Comparison of ENCODE assay signal across 12 cellular contexts in the genomic region with DNA sequence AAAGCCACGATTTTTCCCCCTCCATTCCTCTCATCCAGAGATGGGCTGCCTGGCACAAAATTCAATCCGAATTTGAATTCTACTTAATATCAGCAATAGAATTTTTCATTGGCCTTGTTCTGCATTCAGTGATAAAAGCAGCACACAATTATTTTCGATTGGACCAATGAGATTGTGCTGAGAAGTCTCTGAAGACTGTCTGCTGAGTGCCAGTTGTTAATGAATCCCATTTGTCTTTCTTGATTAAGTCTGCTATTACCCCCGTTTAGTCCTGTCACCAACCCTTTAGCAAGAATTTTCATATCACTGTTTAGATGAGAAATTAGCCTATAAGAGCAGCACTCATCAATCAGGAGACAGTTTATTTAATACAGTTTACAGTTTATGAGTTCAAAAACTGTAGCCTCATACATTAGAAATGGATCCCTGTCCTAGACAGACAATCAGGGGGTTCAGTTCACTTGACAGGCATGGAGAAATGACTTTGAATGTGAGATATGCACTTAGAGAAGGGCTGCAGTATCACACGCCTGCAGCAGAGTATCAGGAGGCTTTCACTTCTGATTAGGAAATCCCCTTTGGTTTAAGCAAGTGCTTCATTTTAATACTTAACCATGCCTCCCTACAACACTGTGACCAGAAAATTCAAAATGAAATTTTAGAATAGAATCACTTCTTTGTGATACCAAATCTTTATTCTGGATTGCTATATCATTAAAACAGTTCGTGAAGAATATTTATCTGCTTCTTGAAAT.
DNase-seq lines count a peak whose midpoint lies in the region; ATAC-seq, FAIRE-seq and TF ChIP-seq lines count a peak whose summit lies in the region.
"Had no signal": no experiment of that assay in that cellular context is flagged by ENCODE, and none has a peak within 500 bp of the region (broad histone marks: within the 10 kb centered on the region; RNA-seq: fewer than 3 reads in every experiment).

No MANE protein-coding gene starts in this region.

- peak; percentile 26 for FAIRE-seq in endothelial cell of umbilical vein (lab: Jason Lieb, UNC)

- no peaks in the 10 kb centered on the region for H3K9me1 ChIP-seq in endothelial cell of umbilical vein (replicated peaks; ENCODE audit: control insufficient read depth, extremely low read depth, insufficient read depth, low read length)

- H3K79me2 ChIP-seq in endothelial cell of umbilical vein (ENCODE audit: control insufficient read depth, insufficient read depth, low read length) = no peaks in the 10 kb centered on the region

- DNase-seq in Daoy (ENCODE audit: low read depth) = peak; percentile 26
- peak; percentile 12 for DNase-seq in endothelial cell of umbilical vein (ENCODE audit: low read depth, low spot score)
- DNase-seq in naive thymus-derived CD4-positive, alpha-beta T cell = no peak
- DNase-seq in BE2C = no peak
- no peak for DNase-seq in activated T-cell treated with anti-CD3 and anti-CD28 coated beads, Interleukin-2, amount 50 U/mL, for 72 hours
- DNase-seq in T-helper 2 cell treated with Interferon-gamma antibody and Interleukin-4, amounts not matched to agents 5 μg/mL and 100 μg/mL, for 36 hours (ENCODE audit: low spot score) = no peak
- DNase-seq: naive thymus-derived CD8-positive, alpha-beta T cell had no signal

- peak overlapping the region; percentile 50 for H3K27ac ChIP-seq in endothelial cell of umbilical vein (ENCODE audit: insufficient read depth, low read depth, low read length)
- H3K27ac ChIP-seq in naive thymus-derived CD4-positive, alpha-beta T cell (ENCODE audit: low read depth, low read length) = no peak overlapping the region
- H3K27ac ChIP-seq: BLaER1 had no signal

- intact Hi-C loops in endothelial cell of umbilical vein (cut with micrococcal nuclease) = loop anchor here (2.0 to 5.0 kb wide), 2 partner anchors 20 to 45 kb away; no protein-coding TSS in a partner anchor
- intact Hi-C loops in naive thymus-derived CD4-positive, alpha-beta T cell (cut with micrococcal nuclease) = no loop called here

- H3K9me3 ChIP-seq in endothelial cell of umbilical vein (replicated peaks; ENCODE audit: control insufficient read depth, insufficient read depth, low read length) = no peaks in the 10 kb centered on the region
- H3K9me3 ChIP-seq in naive thymus-derived CD4-positive, alpha-beta T cell (ENCODE audit: control insufficient read depth in 2 of 3, low read length in 3 of 3) = no peaks in the 10 kb centered on the region
- H3K9me3 ChIP-seq in BE2C = no peaks in the 10 kb centered on the region
- H3K9me3 ChIP-seq: BLaER1 had no signal

- no peak overlapping the region for H3K27ac Mint-ChIP-seq in naive thymus-derived CD4-positive, alpha-beta T cell
- no peak overlapping the region for H3K27ac Mint-ChIP-seq in activated T-cell treated with anti-CD3 and anti-CD28 coated beads, Interleukin-2, amount 50 U/mL, for 72 hours
- H3K27ac Mint-ChIP-seq in T-helper 2 cell treated with Interferon-gamma antibody and Interleukin-4, amounts not matched to agents 5 μg/mL and 100 μg/mL, for 36 hours = no peak overlapping the region
- H3K27ac Mint-ChIP-seq: dendritic cell treated with granulocyte-macrophage colony-stimulating factor and Interleukin-4, amounts not matched to agents 40 ng/mL and 50 ng/mL, for 4 days; stimulated activated naive CD8-positive, alpha-beta T cell treated with anti-CD3 and anti-CD28 coated beads, Interleukin-15, Interleukin-2, amounts not matched to agents 100 ng/mL and 50 ng/mL, for 24 hours had no signal

- POLR2A ChIA-PET in endothelial cell of umbilical vein (lab: Charles Lee) = no interaction called here
- POLR2A ChIA-PET in naive thymus-derived CD4-positive, alpha-beta T cell (lab: Charles Lee) = no interaction called here

- no peak overlapping the region for H3K4me3 Mint-ChIP-seq in naive thymus-derived CD4-positive, alpha-beta T cell
- H3K4me3 Mint-ChIP-seq in activated T-cell treated with anti-CD3 and anti-CD28 coated beads, Interleukin-2, amount 50 U/mL, for 72 hours = no peak overlapping the region
- no peak overlapping the region for H3K4me3 Mint-ChIP-seq in T-helper 2 cell treated with Interferon-gamma antibody and Interleukin-4, amounts not matched to agents 5 μg/mL and 100 μg/mL, for 36 hours
- H3K4me3 Mint-ChIP-seq: dendritic cell treated with granulocyte-macrophage colony-stimulating factor and Interleukin-4, amounts not matched to agents 40 ng/mL and 50 ng/mL, for 4 days; naive thymus-derived CD8-positive, alpha-beta T cell; stimulated activated naive CD8-positive, alpha-beta T cell treated with anti-CD3 and anti-CD28 coated beads, Interleukin-15, Interleukin-2, amounts not matched to agents 100 ng/mL and 50 ng/mL, for 24 hours had no signal

- H3K36me3 ChIP-seq in endothelial cell of umbilical vein (ENCODE audit: control insufficient read depth in 2 of 2, extremely low read depth in 1 of 2, insufficient read depth in 2 of 2, low read length in 2 of 2) = no peaks in the 10 kb centered on the region
- no peaks in the 10 kb centered on the region for H3K36me3 ChIP-seq in naive thymus-derived CD4-positive, alpha-beta T cell (ENCODE audit: control insufficient read depth in 2 of 3, insufficient read depth in 3 of 3, low read length in 3 of 3)
- no peaks in the 10 kb centered on the region for H3K36me3 ChIP-seq in BE2C
- H3K36me3 ChIP-seq: BLaER1 had no signal

- no peaks in the 10 kb centered on the region for H3K36me3 Mint-ChIP-seq in naive thymus-derived CD4-positive, alpha-beta T cell
- H3K36me3 Mint-ChIP-seq in activated T-cell treated with anti-CD3 and anti-CD28 coated beads, Interleukin-2, amount 50 U/mL, for 72 hours (ENCODE audit: insufficient read depth in 2 of 2) = no peaks in the 10 kb centered on the region
- H3K36me3 Mint-ChIP-seq in T-helper 2 cell treated with Interferon-gamma antibody and Interleukin-4, amounts not matched to agents 5 μg/mL and 100 μg/mL, for 36 hours (ENCODE audit: low read depth) = no peaks in the 10 kb centered on the region
- H3K36me3 Mint-ChIP-seq: naive thymus-derived CD8-positive, alpha-beta T cell had no signal

- H3K4me3 ChIP-seq in endothelial cell of umbilical vein (replicated peaks in 1 of 3; ENCODE audit: insufficient read depth in 1 of 3, low read depth in 1 of 3, low read length in 3 of 3) (no peak overlapping the region), BE2C (ENCODE audit: low read depth, low read length) (no peak overlapping the region)
- H3K4me3 ChIP-seq in naive thymus-derived CD4-positive, alpha-beta T cell (ENCODE audit: low read length) = no peak overlapping the region
- H3K4me3 ChIP-seq: BLaER1 had no signal

- H3K9ac ChIP-seq in endothelial cell of umbilical vein (replicated peaks; ENCODE audit: extremely low read depth, insufficient read depth, low read length) = no peak overlapping the region
- H3K9ac ChIP-seq: BLaER1 had no signal

- CTCF ChIA-PET in endothelial cell of umbilical vein (lab: Charles Lee) = no interaction called here
- CTCF ChIA-PET in naive thymus-derived CD4-positive, alpha-beta T cell (lab: Charles Lee) = no interaction called here

- H4K20me1 ChIP-seq in endothelial cell of umbilical vein (replicated peaks; ENCODE audit: control insufficient read depth, extremely low read depth, insufficient read depth, low read length) = no peaks in the 10 kb centered on the region
- H4K20me1 ChIP-seq: BLaER1 had no signal

- ATAC-seq in GM21367 (IDR thresholded peaks at IDR 0.05; ENCODE audit: unreplicated experiment) = peak; percentile 87
- peak; percentile 68 for ATAC-seq in HG03280 (IDR thresholded peaks at IDR 0.05; ENCODE audit: unreplicated experiment)
- no peak for ATAC-seq in naive thymus-derived CD4-positive, alpha-beta T cell
- no peak for ATAC-seq in activated T-cell treated with anti-CD3 and anti-CD28 coated beads, Interleukin-2, amount 50 U/mL, for 72 hours (replicated peaks in 1 of 2)
- ATAC-seq: naive thymus-derived CD8-positive, alpha-beta T cell had no signal

- no peak for TF ChIP-seq CTCF in endothelial cell of umbilical vein (IDR thresholded peaks at IDR 0.05; ENCODE audit: extremely low read depth in 1 of 2, insufficient read depth in 1 of 2, low read depth in 1 of 2, low read length in 2 of 2)
- no peak for TF ChIP-seq CTCF in BE2C (IDR thresholded peaks at IDR 0.05; ENCODE audit: low read depth, low read length)

- no peak for TF ChIP-seq POLR2A in endothelial cell of umbilical vein (IDR thresholded peaks at IDR 0.05; ENCODE audit: low read depth, low read length)

- peaks cover 0 to 9% (median 0%) of the 10 kb centered on the region in 11 donors for H3K9me3 Mint-ChIP-seq in naive thymus-derived CD4-positive, alpha-beta T cell
- H3K9me3 Mint-ChIP-seq in activated T-cell treated with anti-CD3 and anti-CD28 coated beads, Interleukin-2, amount 50 U/mL, for 72 hours = peaks cover 0 to 2% of the 10 kb centered on the region in 2 donors
- peaks cover 4% of the 10 kb centered on the region for H3K9me3 Mint-ChIP-seq in T-helper 2 cell treated with Interferon-gamma antibody and Interleukin-4, amounts not matched to agents 5 μg/mL and 100 μg/mL, for 36 hours
- H3K9me3 Mint-ChIP-seq: stimulated activated naive CD8-positive, alpha-beta T cell treated with anti-CD3 and anti-CD28 coated beads, Interleukin-15, Interleukin-2, amounts not matched to agents 100 ng/mL and 50 ng/mL, for 24 hours had no signal

- dilution Hi-C loops in endothelial cell of umbilical vein (cut with MboI; ENCODE audit: extremely low pct_ligation_motif_present, low sequenced_read_pairs) = no loop called here

- no TSS peak for BruUV-seq in endothelial cell of umbilical vein (replicated peaks; lab: Mats Ljungman, UMichigan)

- H2AFZ ChIP-seq in endothelial cell of umbilical vein (ENCODE audit: low read depth, low read length) = no peak overlapping the region

- H3K4me2 ChIP-seq in endothelial cell of umbilical vein (ENCODE audit: insufficient read depth, low read length) = no peak overlapping the region
- H3K4me2 ChIP-seq: BLaER1 had no signal

- H3K4me1 ChIP-seq in endothelial cell of umbilical vein (ENCODE audit: control insufficient read depth, extremely low read depth, insufficient read depth, low read length) (peaks cover 4% of the 10 kb centered on the region), BE2C (peaks cover 12% of the 10 kb centered on the region; the same call in 1 of the 2 replicates)
- no peaks in the 10 kb centered on the region for H3K4me1 ChIP-seq in naive thymus-derived CD4-positive, alpha-beta T cell (ENCODE audit: control insufficient read depth in 2 of 2, insufficient read depth in 2 of 2, low read length in 2 of 2)
- H3K4me1 ChIP-seq: BLaER1 had no signal

- H3K27me3 ChIP-seq in endothelial cell of umbilical vein (ENCODE audit: control insufficient read depth in 2 of 2, insufficient read depth in 2 of 2, low read length in 2 of 2) = no peaks in the 10 kb centered on the region
- H3K27me3 ChIP-seq in naive thymus-derived CD4-positive, alpha-beta T cell (ENCODE audit: control insufficient read depth in 2 of 2, insufficient read depth in 2 of 2, low read length in 2 of 2) = no peaks in the 10 kb centered on the region
- H3K27me3 ChIP-seq in BE2C = no peaks in the 10 kb centered on the region
- H3K27me3 ChIP-seq: BLaER1 had no signal

- H3K27me3 Mint-ChIP-seq in naive thymus-derived CD4-positive, alpha-beta T cell = peaks cover 0 to 4% (median 0%) of the 10 kb centered on the region in 5 donors
- H3K27me3 Mint-ChIP-seq in activated T-cell treated with anti-CD3 and anti-CD28 coated beads, Interleukin-2, amount 50 U/mL, for 72 hours (ENCODE audit: low read depth) = no peaks in the 10 kb centered on the region
- H3K27me3 Mint-ChIP-seq in T-helper 2 cell treated with Interferon-gamma antibody and Interleukin-4, amounts not matched to agents 5 μg/mL and 100 μg/mL, for 36 hours (ENCODE audit: low read depth) = no peaks in the 10 kb centered on the region
- H3K27me3 Mint-ChIP-seq: dendritic cell treated with granulocyte-macrophage colony-stimulating factor and Interleukin-4, amounts not matched to agents 40 ng/mL and 50 ng/mL, for 4 days; naive thymus-derived CD8-positive, alpha-beta T cell; stimulated activated naive CD8-positive, alpha-beta T cell treated with anti-CD3 and anti-CD28 coated beads, Interleukin-15, Interleukin-2, amounts not matched to agents 100 ng/mL and 50 ng/mL, for 24 hours had no signal

- no peaks in the 10 kb centered on the region for H3K4me1 Mint-ChIP-seq in naive thymus-derived CD4-positive, alpha-beta T cell
- no peaks in the 10 kb centered on the region for H3K4me1 Mint-ChIP-seq in activated T-cell treated with anti-CD3 and anti-CD28 coated beads, Interleukin-2, amount 50 U/mL, for 72 hours (ENCODE audit: low read depth)
- no peaks in the 10 kb centered on the region for H3K4me1 Mint-ChIP-seq in T-helper 2 cell treated with Interferon-gamma antibody and Interleukin-4, amounts not matched to agents 5 μg/mL and 100 μg/mL, for 36 hours (ENCODE audit: low read depth)
- H3K4me1 Mint-ChIP-seq: naive thymus-derived CD8-positive, alpha-beta T cell had no signal

Comparison
In these comparisons a context has a peak if more than half of its experiments do, and no peak if none do; other contexts are left out.
1. DNase-seq: peak in Daoy (single experiment) and endothelial cell of umbilical vein (single experiment); none in naive thymus-derived CD4-positive, alpha-beta T cell (0 of 9), BE2C (single experiment), activated T-cell treated with anti-CD3 and anti-CD28 coated beads, Interleukin-2, amount 50 U/mL, for 72 hours (0 of 2) and T-helper 2 cell treated with Interferon-gamma antibody and Interleukin-4, amounts not matched to agents 5 μg/mL and 100 μg/mL, for 36 hours (single experiment).
2. ATAC-seq: peak in GM21367 (single experiment) and HG03280 (single experiment); none in naive thymus-derived CD4-positive, alpha-beta T cell (single experiment) and activated T-cell treated with anti-CD3 and anti-CD28 coated beads, Interleukin-2, amount 50 U/mL, for 72 hours (0 of 2).